In genomic region chr1:213393860-213394259, GRCh38 we compare ENCODE assay signal across 2 cellular contexts.
A peak's percentile ranks its signal among the peaks of the same experiment; 100 is the strongest.
TF ChIP-seq lines count a peak whose summit lies in the region.

No MANE protein-coding gene starts in this region.

TF ChIP-seq in H1, 55 proteins besides CTCF, POLR2A, EP300 and RAD21:
- no peak for TF ChIP-seq RNF2 (IDR thresholded peaks at IDR 0.05; ENCODE audit: borderline replicate concordance, low read depth, low read length, missing control alignments, poor library complexity, severe bottlenecking)
- TF ChIP-seq CHD7 (IDR thresholded peaks at IDR 0.05; ENCODE audit: insufficient replicate concordance, low read length), result no peak
- no peak for TF ChIP-seq ZNF274 (IDR thresholded peaks at IDR 0.05; ENCODE audit: borderline replicate concordance, extremely low read depth, low read length)

TF ChIP-seq in HepG2, 621 proteins besides CTCF, POLR2A, EP300 and RAD21 (continues in another document):
- no peak for TF ChIP-seq CREB1 (IDR thresholded peaks at IDR 0.05)
- TF ChIP-seq CREB1 (CRISPR knock-in tag; IDR thresholded peaks at IDR 0.05), result no peak
- TF ChIP-seq RXRB (CRISPR knock-in tag; IDR thresholded peaks at IDR 0.05; ENCODE audit: borderline replicate concordance), result peak; percentile 56
- TF ChIP-seq ZNF10 (CRISPR knock-in tag; IDR thresholded peaks at IDR 0.05; ENCODE audit: borderline replicate concordance, low read depth), result no peak
- TF ChIP-seq STAG1 (CRISPR knock-in tag; IDR thresholded peaks at IDR 0.05), result no peak
- TF ChIP-seq ESRRA (CRISPR knock-in tag; IDR thresholded peaks at IDR 0.05; ENCODE audit: low read depth), result peak; percentile 81
- TF ChIP-seq ZNF318 (CRISPR knock-in tag; IDR thresholded peaks at IDR 0.05), result no peak
- TF ChIP-seq AFF4 (CRISPR knock-in tag; IDR thresholded peaks at IDR 0.05), result no peak
- TF ChIP-seq ZNF292 (CRISPR knock-in tag; IDR thresholded peaks at IDR 0.05; ENCODE audit: borderline replicate concordance, low read depth), result peak; percentile 56; the same call in 1 of the 2 replicates
- TF ChIP-seq TSC22D2 (CRISPR knock-in tag; IDR thresholded peaks at IDR 0.05; ENCODE audit: borderline replicate concordance), result no peak
- TF ChIP-seq ZBTB14 (CRISPR knock-in tag; IDR thresholded peaks at IDR 0.05), result no peak
- TF ChIP-seq SPEN (CRISPR knock-in tag; IDR thresholded peaks at IDR 0.05; ENCODE audit: low read depth), result no peak
- 0 out of 4 replicates have a peak, but pooled peaks have one; percentile 41 to 43 for TF ChIP-seq NR2F1 (CRISPR knock-in tag; IDR thresholded peaks at IDR 0.05)
- TF ChIP-seq XRCC5 (optimal IDR thresholded peaks at IDR 0.05; ENCODE audit: low read length), result peak; percentile 17
- TF ChIP-seq HNF4G (IDR thresholded peaks at IDR 0.05; ENCODE audit: borderline replicate concordance, low read depth, low read length), result peak; percentile 90
- peak; percentile 95; the same call in 1 of the 2 replicates for TF ChIP-seq HNF4G (CRISPR knock-in tag; IDR thresholded peaks at IDR 0.05; ENCODE audit: borderline replicate concordance, low read depth)
- TF ChIP-seq IRF9 (CRISPR knock-in tag; IDR thresholded peaks at IDR 0.05; ENCODE audit: borderline replicate concordance), result no peak
- no peak for TF ChIP-seq ZNF75D (CRISPR knock-in tag; IDR thresholded peaks at IDR 0.05; ENCODE audit: borderline replicate concordance)
- no peak for TF ChIP-seq ZNF124 (CRISPR knock-in tag; IDR thresholded peaks at IDR 0.05)
- no peak for TF ChIP-seq ZNF639 (CRISPR knock-in tag; conservative IDR thresholded peaks at IDR 0.05)
- no peak for TF ChIP-seq WIZ (CRISPR knock-in tag; IDR thresholded peaks at IDR 0.05)
- TF ChIP-seq RFXAP (CRISPR knock-in tag; IDR thresholded peaks at IDR 0.05; ENCODE audit: borderline replicate concordance), result no peak
- no peak for TF ChIP-seq ZNF776 (CRISPR knock-in tag; IDR thresholded peaks at IDR 0.05)
- no peak for TF ChIP-seq EZH2 (conservative IDR thresholded peaks at IDR 0.05; ENCODE audit: low read depth, low read length)
- TF ChIP-seq PTBP1 (IDR thresholded peaks at IDR 0.05; ENCODE audit: low read depth, low read length, poor library complexity, severe bottlenecking), result no peak
- TF ChIP-seq KLF16 (CRISPR knock-in tag; IDR thresholded peaks at IDR 0.05), result no peak
- TF ChIP-seq ZFAT (CRISPR knock-in tag; conservative IDR thresholded peaks at IDR 0.05), result no peak
- TF ChIP-seq ZNF746 (CRISPR knock-in tag; IDR thresholded peaks at IDR 0.05), result no peak
- TF ChIP-seq POLR2G (IDR thresholded peaks at IDR 0.05; ENCODE audit: low read depth, low read length), result no peak
- no peak for TF ChIP-seq ZNF672 (CRISPR knock-in tag; IDR thresholded peaks at IDR 0.05)
- no peak for TF ChIP-seq TARDBP (CRISPR knock-in tag; IDR thresholded peaks at IDR 0.05)
- peak; percentile 39; the same call in 1 of the 2 replicates for TF ChIP-seq TBX2 (CRISPR knock-in tag; IDR thresholded peaks at IDR 0.05; ENCODE audit: borderline replicate concordance)
- TF ChIP-seq ZNF574 (CRISPR knock-in tag; IDR thresholded peaks at IDR 0.05), result 0 out of 2 replicates have a peak, but pooled peaks have one; percentile 43
- no peak for TF ChIP-seq TIGD3 (CRISPR knock-in tag; IDR thresholded peaks at IDR 0.05; ENCODE audit: borderline replicate concordance)
- no peak for TF ChIP-seq ZSCAN5A (CRISPR knock-in tag; IDR thresholded peaks at IDR 0.05; ENCODE audit: borderline replicate concordance)
- TF ChIP-seq ZNF629 (CRISPR knock-in tag; conservative IDR thresholded peaks at IDR 0.05), result no peak
- no peak for TF ChIP-seq ZNF251 (CRISPR knock-in tag; IDR thresholded peaks at IDR 0.05)
- TF ChIP-seq U2AF1 (optimal IDR thresholded peaks at IDR 0.05; ENCODE audit: low read depth, low read length), result no peak
- TF ChIP-seq FOXK2 (IDR thresholded peaks at IDR 0.05), result peak; percentile 61; the same call in 1 of the 2 replicates
